ENCODE assay signal across 3 cellular contexts in the genomic region with DNA sequence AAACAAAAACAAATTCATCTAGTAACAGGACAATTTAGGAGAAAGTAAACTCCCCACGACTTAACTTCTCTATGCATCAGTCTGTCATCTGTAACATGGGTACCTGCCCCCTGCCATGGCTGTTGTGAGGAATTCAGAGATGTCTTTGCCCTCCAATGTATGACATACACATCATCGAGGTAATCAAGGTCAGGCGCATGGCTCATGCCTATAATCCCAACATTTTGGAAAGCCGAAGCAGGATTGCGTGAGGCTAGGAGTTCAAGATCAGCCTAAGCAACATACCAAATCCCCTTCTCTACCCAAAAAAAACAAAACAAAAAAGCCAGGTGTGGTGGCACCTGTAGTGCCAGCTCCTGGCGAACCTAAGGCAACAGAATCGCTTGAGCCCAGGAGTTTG.
TF ChIP-seq lines count a peak whose summit lies in the region.

No MANE protein-coding gene starts in this region.

TF ChIP-seq in SK-N-SH treated with all-trans-retinoic acid at 6 μM for 48 hours, 23 proteins besides CTCF, POLR2A, EP300 and RAD21 (continues in another document):
- TF ChIP-seq BACH2 (CRISPR knock-in tag; IDR thresholded peaks at IDR 0.05; ENCODE audit: borderline replicate concordance) (no peak), ZFP30 (CRISPR knock-in tag; IDR thresholded peaks at IDR 0.05) (no peak), ZFP3 (CRISPR knock-in tag; IDR thresholded peaks at IDR 0.05) (no peak), ZC3H10 (CRISPR knock-in tag; IDR thresholded peaks at IDR 0.05) (no peak), ZNF565 (CRISPR knock-in tag; conservative IDR thresholded peaks at IDR 0.05; ENCODE audit: low read depth) (no peak), PPARA (CRISPR knock-in tag; IDR thresholded peaks at IDR 0.05; ENCODE audit: borderline replicate concordance) (no peak), ARNTL (CRISPR knock-in tag; IDR thresholded peaks at IDR 0.05; ENCODE audit: borderline replicate concordance, low read depth) (no peak), OSR1 (CRISPR knock-in tag; IDR thresholded peaks at IDR 0.05) (no peak), SNAI2 (CRISPR knock-in tag; IDR thresholded peaks at IDR 0.05) (no peak), ZNF8 (CRISPR knock-in tag; IDR thresholded peaks at IDR 0.05) (no peak), RARB (CRISPR knock-in tag; IDR thresholded peaks at IDR 0.05) (no peak)
- TF ChIP-seq, protein P1, sequence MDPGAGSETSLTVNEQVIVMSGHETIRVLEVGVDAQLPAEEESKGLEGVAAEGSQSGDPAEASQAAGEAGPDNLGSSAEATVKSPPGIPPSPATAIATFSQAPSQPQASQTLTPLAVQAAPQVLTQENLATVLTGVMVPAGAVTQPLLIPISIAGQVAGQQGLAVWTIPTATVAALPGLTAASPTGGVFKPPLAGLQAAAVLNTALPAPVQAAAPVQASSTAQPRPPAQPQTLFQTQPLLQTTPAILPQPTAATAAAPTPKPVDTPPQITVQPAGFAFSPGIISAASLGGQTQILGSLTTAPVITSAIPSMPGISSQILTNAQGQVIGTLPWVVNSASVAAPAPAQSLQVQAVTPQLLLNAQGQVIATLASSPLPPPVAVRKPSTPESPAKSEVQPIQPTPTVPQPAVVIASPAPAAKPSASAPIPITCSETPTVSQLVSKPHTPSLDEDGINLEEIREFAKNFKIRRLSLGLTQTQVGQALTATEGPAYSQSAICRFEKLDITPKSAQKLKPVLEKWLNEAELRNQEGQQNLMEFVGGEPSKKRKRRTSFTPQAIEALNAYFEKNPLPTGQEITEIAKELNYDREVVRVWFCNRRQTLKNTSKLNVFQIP (CRISPR knock-in tag; IDR thresholded peaks at IDR 0.05; ENCODE audit: borderline replicate concordance, low read depth): no peak
- TF ChIP-seq, protein P2, sequence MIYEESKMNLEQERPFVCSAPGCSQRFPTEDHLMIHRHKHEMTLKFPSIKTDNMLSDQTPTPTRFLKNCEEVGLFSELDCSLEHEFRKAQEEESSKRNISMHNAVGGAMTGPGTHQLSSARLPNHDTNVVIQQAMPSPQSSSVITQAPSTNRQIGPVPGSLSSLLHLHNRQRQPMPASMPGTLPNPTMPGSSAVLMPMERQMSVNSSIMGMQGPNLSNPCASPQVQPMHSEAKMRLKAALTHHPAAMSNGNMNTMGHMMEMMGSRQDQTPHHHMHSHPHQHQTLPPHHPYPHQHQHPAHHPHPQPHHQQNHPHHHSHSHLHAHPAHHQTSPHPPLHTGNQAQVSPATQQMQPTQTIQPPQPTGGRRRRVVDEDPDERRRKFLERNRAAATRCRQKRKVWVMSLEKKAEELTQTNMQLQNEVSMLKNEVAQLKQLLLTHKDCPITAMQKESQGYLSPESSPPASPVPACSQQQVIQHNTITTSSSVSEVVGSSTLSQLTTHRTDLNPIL (CRISPR knock-in tag; IDR thresholded peaks at IDR 0.05; ENCODE audit: low read depth): no peak; the same call in 1 of the 2 replicates
- TF ChIP-seq, protein P3, sequence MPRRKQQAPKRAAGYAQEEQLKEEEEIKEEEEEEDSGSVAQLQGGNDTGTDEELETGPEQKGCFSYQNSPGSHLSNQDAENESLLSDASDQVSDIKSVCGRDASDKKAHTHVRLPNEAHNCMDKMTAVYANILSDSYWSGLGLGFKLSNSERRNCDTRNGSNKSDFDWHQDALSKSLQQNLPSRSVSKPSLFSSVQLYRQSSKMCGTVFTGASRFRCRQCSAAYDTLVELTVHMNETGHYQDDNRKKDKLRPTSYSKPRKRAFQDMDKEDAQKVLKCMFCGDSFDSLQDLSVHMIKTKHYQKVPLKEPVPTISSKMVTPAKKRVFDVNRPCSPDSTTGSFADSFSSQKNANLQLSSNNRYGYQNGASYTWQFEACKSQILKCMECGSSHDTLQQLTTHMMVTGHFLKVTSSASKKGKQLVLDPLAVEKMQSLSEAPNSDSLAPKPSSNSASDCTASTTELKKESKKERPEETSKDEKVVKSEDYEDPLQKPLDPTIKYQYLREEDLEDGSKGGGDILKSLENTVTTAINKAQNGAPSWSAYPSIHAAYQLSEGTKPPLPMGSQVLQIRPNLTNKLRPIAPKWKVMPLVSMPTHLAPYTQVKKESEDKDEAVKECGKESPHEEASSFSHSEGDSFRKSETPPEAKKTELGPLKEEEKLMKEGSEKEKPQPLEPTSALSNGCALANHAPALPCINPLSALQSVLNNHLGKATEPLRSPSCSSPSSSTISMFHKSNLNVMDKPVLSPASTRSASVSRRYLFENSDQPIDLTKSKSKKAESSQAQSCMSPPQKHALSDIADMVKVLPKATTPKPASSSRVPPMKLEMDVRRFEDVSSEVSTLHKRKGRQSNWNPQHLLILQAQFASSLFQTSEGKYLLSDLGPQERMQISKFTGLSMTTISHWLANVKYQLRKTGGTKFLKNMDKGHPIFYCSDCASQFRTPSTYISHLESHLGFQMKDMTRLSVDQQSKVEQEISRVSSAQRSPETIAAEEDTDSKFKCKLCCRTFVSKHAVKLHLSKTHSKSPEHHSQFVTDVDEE (CRISPR knock-in tag; IDR thresholded peaks at IDR 0.05): no peak

TF ChIP-seq in SK-N-SH, 30 proteins besides CTCF, POLR2A, EP300 and RAD21:
- TF ChIP-seq RXRA (IDR thresholded peaks at IDR 0.05; ENCODE audit: borderline replicate concordance, low read depth): no peak
- TF ChIP-seq, protein P4, sequence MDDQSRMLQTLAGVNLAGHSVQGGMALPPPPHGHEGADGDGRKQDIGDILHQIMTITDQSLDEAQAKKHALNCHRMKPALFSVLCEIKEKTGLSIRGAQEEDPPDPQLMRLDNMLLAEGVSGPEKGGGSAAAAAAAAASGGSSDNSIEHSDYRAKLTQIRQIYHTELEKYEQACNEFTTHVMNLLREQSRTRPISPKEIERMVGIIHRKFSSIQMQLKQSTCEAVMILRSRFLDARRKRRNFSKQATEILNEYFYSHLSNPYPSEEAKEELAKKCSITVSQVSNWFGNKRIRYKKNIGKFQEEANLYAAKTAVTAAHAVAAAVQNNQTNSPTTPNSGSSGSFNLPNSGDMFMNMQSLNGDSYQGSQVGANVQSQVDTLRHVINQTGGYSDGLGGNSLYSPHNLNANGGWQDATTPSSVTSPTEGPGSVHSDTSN (IDR thresholded peaks at IDR 0.05): no peak
- TF ChIP-seq MXI1 (IDR thresholded peaks at IDR 0.05; ENCODE audit: low read depth, low read length): no peak
- no peak for TF ChIP-seq RCOR1 (IDR thresholded peaks at IDR 0.05; ENCODE audit: low read length)
- TF ChIP-seq, protein P5, sequence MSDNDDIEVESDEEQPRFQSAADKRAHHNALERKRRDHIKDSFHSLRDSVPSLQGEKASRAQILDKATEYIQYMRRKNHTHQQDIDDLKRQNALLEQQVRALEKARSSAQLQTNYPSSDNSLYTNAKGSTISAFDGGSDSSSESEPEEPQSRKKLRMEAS (IDR thresholded peaks at IDR 0.05; ENCODE audit: low read depth): no peak
- TF ChIP-seq TAF1 (IDR thresholded peaks at IDR 0.05; ENCODE audit: borderline replicate concordance, low read depth, low read length): no peak
TF ChIP-seq in SK-N-SH: peak in this region for 0.

TF ChIP-seq in H1, 55 proteins besides CTCF, POLR2A, EP300 and RAD21:
- TF ChIP-seq TBP (IDR thresholded peaks at IDR 0.05; ENCODE audit: low read depth, low read length): no peak
- peak; percentile 96 for TF ChIP-seq POLR2AphosphoS5 (IDR thresholded peaks at IDR 0.05; ENCODE audit: low read depth, low read length)
- TF ChIP-seq CHD1 (IDR thresholded peaks at IDR 0.05; ENCODE audit: low read depth, low read length): no peak
TF ChIP-seq in H1: peak in this region for 1.
